Comparison of ENCODE assay signal across 20 cellular contexts in the genomic region with DNA sequence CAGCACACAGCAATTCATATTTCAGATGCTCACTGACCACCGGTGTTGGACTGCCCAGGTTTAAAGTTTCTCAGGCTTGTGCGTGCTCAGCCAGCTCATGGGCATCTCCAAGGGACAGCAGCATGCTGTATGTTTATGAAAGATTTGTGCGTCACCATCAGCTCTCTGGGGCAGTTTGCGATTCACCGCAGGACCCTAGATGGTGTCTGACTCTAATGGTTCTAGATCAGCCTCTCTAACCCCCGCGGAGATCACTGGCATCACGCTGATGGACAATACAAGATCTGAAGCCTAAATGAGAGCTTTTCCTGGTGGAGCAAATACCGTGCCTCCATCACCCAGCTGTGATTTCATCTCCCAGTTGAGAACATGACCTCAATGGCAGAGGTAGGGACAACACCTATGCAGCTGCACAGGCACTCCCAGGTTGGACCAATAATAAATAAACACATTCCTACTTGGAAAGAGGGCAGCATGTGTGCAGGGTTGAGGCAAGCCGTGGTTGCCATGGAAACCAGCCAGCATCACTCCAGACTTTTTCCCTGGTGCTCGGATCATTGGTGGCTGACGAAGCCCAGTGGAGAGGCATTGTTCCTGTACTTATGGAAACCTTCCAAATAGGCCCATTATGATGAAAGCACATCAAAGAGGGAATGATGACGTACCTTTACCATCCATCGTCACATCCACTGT.
DNase-seq lines count a peak whose midpoint lies in the region; ATAC-seq and TF ChIP-seq lines count a peak whose summit lies in the region.
"Had no signal": no experiment of that assay in that cellular context is flagged by ENCODE, and none has a peak within 500 bp of the region (broad histone marks: within the 10 kb centered on the region; RNA-seq: fewer than 3 reads in every experiment).

No MANE protein-coding gene starts in this region.

- H3K4me1 ChIP-seq in HEK293 (ENCODE audit: control insufficient read depth, insufficient read depth, low read length) (peaks cover 3% of the 10 kb centered on the region), neural progenitor cell (peaks cover 15% of the 10 kb centered on the region), upper lobe of right lung (no peaks in the 10 kb centered on the region)
- H3K4me1 ChIP-seq: Peyer's patch had no signal

- H3K4me2 ChIP-seq in neural progenitor cell, result no peak overlapping the region

- H3K9me3 ChIP-seq in HEK293 (ENCODE audit: control insufficient read depth, insufficient read depth, low read depth, low read length) (no peaks in the 10 kb centered on the region), neural progenitor cell (ENCODE audit: low read depth) (no peaks in the 10 kb centered on the region), upper lobe of right lung (no peaks in the 10 kb centered on the region)
- H3K9me3 ChIP-seq: Peyer's patch had no signal

- no peak overlapping the region for H2AFZ ChIP-seq in neural progenitor cell (replicated peaks)

- no peak overlapping the region for H3K4me3 Mint-ChIP-seq in neural progenitor cell
- H3K4me3 Mint-ChIP-seq: activated CD4-positive, alpha-beta T cell treated with anti-CD3 and anti-CD28 coated beads, Interleukin-2, amount 10 ng/mL, durations not matched to agents 24 days and 14 days; activated naive CD4-positive, alpha-beta T cell treated with anti-CD3 and anti-CD28 coated beads for 36 hours; mesothelial cell of epicardium had no signal

- H3K9ac ChIP-seq in neural progenitor cell, result no peak overlapping the region

- H3K27ac Mint-ChIP-seq in neural progenitor cell, result no peak overlapping the region
- H3K27ac Mint-ChIP-seq: activated CD4-positive, alpha-beta T cell treated with anti-CD3 and anti-CD28 coated beads, Interleukin-2, amount 10 ng/mL, durations not matched to agents 24 days and 14 days; activated naive CD4-positive, alpha-beta T cell treated with anti-CD3 and anti-CD28 coated beads for 36 hours; mesothelial cell of epicardium had no signal

- H3K27me3 ChIP-seq in brain microvascular endothelial cell (replicated peaks) (no peaks in the 10 kb centered on the region), neural progenitor cell (no peaks in the 10 kb centered on the region), upper lobe of right lung (no peaks in the 10 kb centered on the region)
- H3K27me3 ChIP-seq: Peyer's patch had no signal

- POLR2A ChIA-PET in HEK293 (lab: Yijun Ruan, JAX), result no interaction called here

- no peaks in the 10 kb centered on the region for H3K9me3 Mint-ChIP-seq in neural progenitor cell
- H3K9me3 Mint-ChIP-seq: activated CD4-positive, alpha-beta T cell treated with anti-CD3 and anti-CD28 coated beads, Interleukin-2, amount 10 ng/mL, durations not matched to agents 24 days and 14 days; activated naive CD4-positive, alpha-beta T cell treated with anti-CD3 and anti-CD28 coated beads for 36 hours; mesothelial cell of epicardium had no signal

- H3K79me2 ChIP-seq in neural progenitor cell (ENCODE audit: low read depth), result no peaks in the 10 kb centered on the region

- no peaks in the 10 kb centered on the region for H3K36me3 ChIP-seq in HEK293 (ENCODE audit: control insufficient read depth in 2 of 2, insufficient read depth in 1 of 2, low read length in 2 of 2)
- H3K36me3 ChIP-seq in brain microvascular endothelial cell (replicated peaks), result no peaks in the 10 kb centered on the region
- no peaks in the 10 kb centered on the region for H3K36me3 ChIP-seq in neural progenitor cell
- H3K36me3 ChIP-seq in upper lobe of right lung, result no peaks in the 10 kb centered on the region
- H3K36me3 ChIP-seq: Peyer's patch had no signal

- H3K4me3 ChIP-seq in HEK293 (ENCODE audit: low read depth, low read length) (no peak overlapping the region), brain microvascular endothelial cell (ENCODE audit: low read depth, low read length) (no peak overlapping the region), neural progenitor cell (no peak overlapping the region), upper lobe of right lung (no peak overlapping the region)
- H3K4me3 ChIP-seq: Peyer's patch had no signal

- peak; percentile 37 to 62 for DNase-seq in NCI-H1930 (lab: John Stamatoyannopoulos, UW)
- DNase-seq in brain microvascular endothelial cell, result peak; percentile 79
- DNase-seq in neural progenitor cell (ENCODE audit: low spot score), result peak; percentile 53
- no peak for DNase-seq in upper lobe of right lung
- no peak for DNase-seq in GF-D8 (lab: John Stamatoyannopoulos, UW)
- DNase-seq in amniotic stem cell (lab: John Stamatoyannopoulos, UW), result no peak
- DNase-seq: activated CD4-positive, alpha-beta T cell treated with anti-CD3 and anti-CD28 coated beads, Interleukin-2, amount 10 ng/mL, durations not matched to agents 24 days and 14 days; activated naive CD4-positive, alpha-beta T cell treated with anti-CD3 and anti-CD28 coated beads for 36 hours; activated T-cell treated with anti-CD3 and anti-CD28 coated beads for 4 hours; AML-193; effector CD8-positive, alpha-beta T cell; KBM-7; NCI-H1436; NCI-H526 treated with DMSO at 0.1 percent for 48 hours; Peyer's patch; stimulated activated CD4-positive, alpha-beta T cell treated with anti-CD3 and anti-CD28 coated beads, Interleukin-4, amount 100 ng/mL, for 1 hour; stimulated activated CD8-positive, alpha-beta memory T cell treated with anti-CD3 and anti-CD28 coated beads, Interleukin-4, amount 100 ng/mL, for 48 hours had no signal

- H3K27ac ChIP-seq in HEK293 (ENCODE audit: extremely low read depth, low read depth, low read length), result no peak overlapping the region
- H3K27ac ChIP-seq in brain microvascular endothelial cell, result peak overlapping the region; percentile 48
- H3K27ac ChIP-seq in neural progenitor cell, result no peak overlapping the region
- H3K27ac ChIP-seq in upper lobe of right lung, result no peak overlapping the region
- H3K27ac ChIP-seq: Peyer's patch had no signal

- H3K4me1 Mint-ChIP-seq in neural progenitor cell, result peaks cover 53% of the 10 kb centered on the region

- peaks cover 2% of the 10 kb centered on the region for H3K27me3 Mint-ChIP-seq in neural progenitor cell (ENCODE audit: insufficient read depth, low read depth)

- intact Hi-C loops in upper lobe of right lung (cut with DNase I), result no loop called here

- CTCF ChIA-PET in HEK293 (lab: Yijun Ruan, JAX), result interaction anchor here (0.6 to 2.8 kb wide), 3 partner anchors 9 to 182 kb away, joined by 3 to 8 read pairs (median 8); no protein-coding TSS in a partner anchor

- H3F3A ChIP-seq in neural progenitor cell (ENCODE audit: low read depth), result peaks cover 11% of the 10 kb centered on the region

- no peak for ATAC-seq in upper lobe of right lung
- ATAC-seq: HCT116 had no signal

- TF ChIP-seq CTCF in HEK293 (tag by site-specific recombination; IDR thresholded peaks at IDR 0.05) (no peak), brain microvascular endothelial cell (IDR thresholded peaks at IDR 0.05; ENCODE audit: low read depth, low read length, missing control alignments) (no peak), neural progenitor cell (IDR thresholded peaks at IDR 0.05) (no peak), upper lobe of right lung (IDR thresholded peaks at IDR 0.05) (no peak)

- H3K36me3 Mint-ChIP-seq in neural progenitor cell, result no peaks in the 10 kb centered on the region
- H3K36me3 Mint-ChIP-seq: mesothelial cell of epicardium had no signal

- in situ Hi-C loops in brain microvascular endothelial cell (cut with HindIII; ENCODE audit: low pct_ligation_motif_present, low sequenced_read_pairs), result no loop called here

- H4K20me1 ChIP-seq in neural progenitor cell (ENCODE audit: low read depth), result no peaks in the 10 kb centered on the region

TF ChIP-seq in HEK293, 187 proteins besides CTCF, POLR2A, EP300 and RAD21:
- TF ChIP-seq ZIC2 (tag by site-specific recombination; IDR thresholded peaks at IDR 0.05) (peak; percentile 74; the same call in 1 of the 2 replicates), ZFP37 (tag by site-specific recombination; IDR thresholded peaks at IDR 0.05) (no peak), ZBTB21 (tag by site-specific recombination; IDR thresholded peaks at IDR 0.05) (no peak)
TF ChIP-seq in HEK293: peak in this region for 1.

Comparison
In these comparisons a context has a peak if more than half of its experiments do, and no peak if none do; other contexts are left out.
1. DNase-seq: peak in NCI-H1930 (2 of 2), brain microvascular endothelial cell (single experiment) and neural progenitor cell (single experiment); none in upper lobe of right lung (single experiment), GF-D8 (single experiment) and amniotic stem cell (single experiment).